14 cellular contexts compared by ENCODE assay signal in genomic region chr1:67460648-67461500, GRCh38. TPM values are rescaled to one million over a fixed set of nuclear protein-coding genes. Genes with fewer than 3 reads are reported as not detected.
A peak's percentile ranks its signal among the peaks of the same experiment; 100 is the strongest.
DNase-seq lines count a peak whose midpoint lies in the region; ATAC-seq and TF ChIP-seq lines count a peak whose summit lies in the region.
"Had no signal": no experiment of that assay in that cellular context is flagged by ENCODE, and none has a peak within 500 bp of the region (broad histone marks: within the 10 kb centered on the region; RNA-seq: fewer than 3 reads in every experiment).

No MANE protein-coding gene starts in this region.

- H3K4me3 ChIP-seq in fibroblast of the aortic adventitia (ENCODE audit: low read depth, low read length) = no peak overlapping the region
- H3K4me3 ChIP-seq: A549, vagina had no signal

- no peaks in the 10 kb centered on the region for H3K27me3 Mint-ChIP-seq in nephron (ENCODE audit: low read depth)

- H3K4me1 Mint-ChIP-seq in nephron = peaks cover 66% of the 10 kb centered on the region

- TF ChIP-seq CTCF in AG09319 (IDR thresholded peaks at IDR 0.05; ENCODE audit: low read depth, low read length) (no peak), fibroblast of the aortic adventitia (IDR thresholded peaks at IDR 0.05; ENCODE audit: insufficient read depth, low read length) (no peak), nephron (IDR thresholded peaks at IDR 0.05; ENCODE audit: unreplicated experiment in 3 of 3) (no peak)

- no peak overlapping the region for H3K4me3 Mint-ChIP-seq in nephron

- DNase-seq in AG09319 (ENCODE audit: extremely low read depth, low read depth) (peak; percentile 34), RPMI8226 (peak; percentile 44), fibroblast of the aortic adventitia (ENCODE audit: low read depth) (peak; percentile 19), NCI-H446 treated with DMSO at 0.1 percent for 48 hours (lab: John Stamatoyannopoulos, UW) (no peak)
- DNase-seq: activated effector memory CD4-positive, alpha-beta T cell treated with Interleukin-2 at 50 U/mL for 16 hours; NCI-H1092 treated with DMSO at 0.1 percent for 48 hours; NCI-H2227 treated with DMSO at 0.1 percent for 48 hours; stimulated activated CD4-positive, alpha-beta T cell treated with anti-CD3 and anti-CD28 coated beads, Interleukin-4, amount 100 ng/mL, for 24 hours had no signal

- H3K36me3 Mint-ChIP-seq in nephron (ENCODE audit: low read depth) = no peaks in the 10 kb centered on the region

- no peaks in the 10 kb centered on the region for H3K9me3 Mint-ChIP-seq in nephron

- H3K27ac Mint-ChIP-seq in nephron = peak overlapping the region; percentile 58 to 71 (median 69)

- ATAC-seq in GM18502 (IDR thresholded peaks at IDR 0.05; ENCODE audit: poor library complexity, unreplicated experiment) (no peak), HG02884 (IDR thresholded peaks at IDR 0.05; ENCODE audit: unreplicated experiment) (no peak), HG03135 (IDR thresholded peaks at IDR 0.05; ENCODE audit: unreplicated experiment) (no peak)
- ATAC-seq: A549 had no signal

RNA-seq across cellular contexts. Expression of gene SERBP1, which starts 30.7 kb away (rescaled TPM):
- total RNA-seq in fibroblast of the aortic adventitia (ENCODE audit: low replicate concordance) = 232 and 420 TPM in 2 replicates
